1 cellular context compared by ENCODE assay signal in genomic region chr6:27809939-27810767, GRCh38.
A peak's percentile ranks its signal among the peaks of the same experiment; 100 is the strongest.
TF ChIP-seq lines count a peak whose summit lies in the region.

No MANE protein-coding gene starts in this region.

TF ChIP-seq in HepG2, 621 proteins besides CTCF, POLR2A, EP300 and RAD21 (continued from another document and continues in another):
- peak in 1 of 2 experiments; percentile 82; a peak in 2 of 4 replicates for TF ChIP-seq REST (IDR thresholded peaks at IDR 0.05; ENCODE audit: borderline replicate concordance in 1 of 2, low read depth in 1 of 2, low read length in 2 of 2)
- TF ChIP-seq HNF1A (IDR thresholded peaks at IDR 0.05; ENCODE audit: low read depth) = no peak
- TF ChIP-seq HNF1A (CRISPR knock-in tag; IDR thresholded peaks at IDR 0.05; ENCODE audit: borderline replicate concordance) = no peak; the same call in 1 of the 2 replicates
- peak; percentile 85 for TF ChIP-seq ZNF607 (CRISPR knock-in tag; IDR thresholded peaks at IDR 0.05; ENCODE audit: borderline replicate concordance)
- no peak for TF ChIP-seq HNRNPUL1 (IDR thresholded peaks at IDR 0.05; ENCODE audit: low read depth, low read length)
- peak; percentile 43; the same call in 1 of the 2 replicates for TF ChIP-seq RBAK (CRISPR knock-in tag; IDR thresholded peaks at IDR 0.05)
- peak; percentile 82 for TF ChIP-seq FOXJ3 (CRISPR knock-in tag; IDR thresholded peaks at IDR 0.05; ENCODE audit: borderline replicate concordance)
- TF ChIP-seq ZNF160 (CRISPR knock-in tag; IDR thresholded peaks at IDR 0.05) = peak; percentile 68; the same call in 1 of the 2 replicates
- TF ChIP-seq, protein P1, sequence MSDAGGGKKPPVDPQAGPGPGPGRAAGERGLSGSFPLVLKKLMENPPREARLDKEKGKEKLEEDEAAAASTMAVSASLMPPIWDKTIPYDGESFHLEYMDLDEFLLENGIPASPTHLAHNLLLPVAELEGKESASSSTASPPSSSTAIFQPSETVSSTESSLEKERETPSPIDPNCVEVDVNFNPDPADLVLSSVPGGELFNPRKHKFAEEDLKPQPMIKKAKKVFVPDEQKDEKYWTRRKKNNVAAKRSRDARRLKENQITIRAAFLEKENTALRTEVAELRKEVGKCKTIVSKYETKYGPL (CRISPR knock-in tag; IDR thresholded peaks at IDR 0.05) = peak; percentile 53
- TF ChIP-seq ZNF816 (CRISPR knock-in tag; IDR thresholded peaks at IDR 0.05; ENCODE audit: borderline replicate concordance) = peak; percentile 96
- peak; percentile 77 for TF ChIP-seq ZC3H13 (CRISPR knock-in tag; IDR thresholded peaks at IDR 0.05)
- peak; percentile 80 for TF ChIP-seq HBP1 (CRISPR knock-in tag; IDR thresholded peaks at IDR 0.05; ENCODE audit: low read depth)
- peak; percentile 81 for TF ChIP-seq SNAPC2 (CRISPR knock-in tag; IDR thresholded peaks at IDR 0.05)
- TF ChIP-seq AGO2 (optimal IDR thresholded peaks at IDR 0.05; ENCODE audit: low read depth, low read length) = peak; percentile 100
- TF ChIP-seq ZNF280D (CRISPR knock-in tag; IDR thresholded peaks at IDR 0.05) = no peak; the same call in 1 of the 2 replicates
- TF ChIP-seq DNMT1 (CRISPR knock-in tag; IDR thresholded peaks at IDR 0.05) = peak; percentile 44; the same call in 1 of the 2 replicates
- TF ChIP-seq, protein P2, sequence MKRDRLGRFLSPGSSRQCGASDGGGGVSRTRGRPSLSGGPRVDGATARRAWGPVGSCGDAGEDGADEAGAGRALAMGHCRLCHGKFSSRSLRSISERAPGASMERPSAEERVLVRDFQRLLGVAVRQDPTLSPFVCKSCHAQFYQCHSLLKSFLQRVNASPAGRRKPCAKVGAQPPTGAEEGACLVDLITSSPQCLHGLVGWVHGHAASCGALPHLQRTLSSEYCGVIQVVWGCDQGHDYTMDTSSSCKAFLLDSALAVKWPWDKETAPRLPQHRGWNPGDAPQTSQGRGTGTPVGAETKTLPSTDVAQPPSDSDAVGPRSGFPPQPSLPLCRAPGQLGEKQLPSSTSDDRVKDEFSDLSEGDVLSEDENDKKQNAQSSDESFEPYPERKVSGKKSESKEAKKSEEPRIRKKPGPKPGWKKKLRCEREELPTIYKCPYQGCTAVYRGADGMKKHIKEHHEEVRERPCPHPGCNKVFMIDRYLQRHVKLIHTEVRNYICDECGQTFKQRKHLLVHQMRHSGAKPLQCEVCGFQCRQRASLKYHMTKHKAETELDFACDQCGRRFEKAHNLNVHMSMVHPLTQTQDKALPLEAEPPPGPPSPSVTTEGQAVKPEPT (CRISPR knock-in tag; IDR thresholded peaks at IDR 0.05; ENCODE audit: low read depth) = peak; percentile 90
- TF ChIP-seq, protein P3, sequence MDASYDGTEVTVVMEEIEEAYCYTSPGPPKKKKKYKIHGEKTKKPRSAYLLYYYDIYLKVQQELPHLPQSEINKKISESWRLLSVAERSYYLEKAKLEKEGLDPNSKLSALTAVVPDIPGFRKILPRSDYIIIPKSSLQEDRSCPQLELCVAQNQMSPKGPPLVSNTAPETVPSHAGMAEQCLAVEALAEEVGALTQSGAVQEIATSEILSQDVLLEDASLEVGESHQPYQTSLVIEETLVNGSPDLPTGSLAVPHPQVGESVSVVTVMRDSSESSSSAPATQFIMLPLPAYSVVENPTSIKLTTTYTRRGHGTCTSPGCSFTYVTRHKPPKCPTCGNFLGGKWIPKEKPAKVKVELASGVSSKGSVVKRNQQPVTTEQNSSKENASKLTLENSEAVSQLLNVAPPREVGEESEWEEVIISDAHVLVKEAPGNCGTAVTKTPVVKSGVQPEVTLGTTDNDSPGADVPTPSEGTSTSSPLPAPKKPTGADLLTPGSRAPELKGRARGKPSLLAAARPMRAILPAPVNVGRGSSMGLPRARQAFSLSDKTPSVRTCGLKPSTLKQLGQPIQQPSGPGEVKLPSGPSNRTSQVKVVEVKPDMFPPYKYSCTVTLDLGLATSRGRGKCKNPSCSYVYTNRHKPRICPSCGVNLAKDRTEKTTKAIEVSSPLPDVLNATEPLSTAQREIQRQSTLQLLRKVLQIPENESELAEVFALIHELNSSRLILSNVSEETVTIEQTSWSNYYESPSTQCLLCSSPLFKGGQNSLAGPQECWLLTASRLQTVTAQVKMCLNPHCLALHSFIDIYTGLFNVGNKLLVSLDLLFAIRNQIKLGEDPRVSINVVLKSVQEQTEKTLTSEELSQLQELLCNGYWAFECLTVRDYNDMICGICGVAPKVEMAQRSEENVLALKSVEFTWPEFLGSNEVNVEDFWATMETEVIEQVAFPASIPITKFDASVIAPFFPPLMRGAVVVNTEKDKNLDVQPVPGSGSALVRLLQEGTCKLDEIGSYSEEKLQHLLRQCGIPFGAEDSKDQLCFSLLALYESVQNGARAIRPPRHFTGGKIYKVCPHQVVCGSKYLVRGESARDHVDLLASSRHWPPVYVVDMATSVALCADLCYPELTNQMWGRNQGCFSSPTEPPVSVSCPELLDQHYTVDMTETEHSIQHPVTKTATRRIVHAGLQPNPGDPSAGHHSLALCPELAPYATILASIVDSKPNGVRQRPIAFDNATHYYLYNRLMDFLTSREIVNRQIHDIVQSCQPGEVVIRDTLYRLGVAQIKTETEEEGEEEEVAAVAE (CRISPR knock-in tag; IDR thresholded peaks at IDR 0.05; ENCODE audit: borderline replicate concordance) = peak; percentile 72
- TF ChIP-seq MIXL1 (CRISPR knock-in tag; IDR thresholded peaks at IDR 0.05) = peak; percentile 51; the same call in 1 of the 2 replicates
- TF ChIP-seq ZNF10 (CRISPR knock-in tag; IDR thresholded peaks at IDR 0.05; ENCODE audit: borderline replicate concordance, low read depth) = no peak
- peak; percentile 67; the same call in 1 of the 2 replicates for TF ChIP-seq RFX5 (IDR thresholded peaks at IDR 0.05; ENCODE audit: low read depth, low read length)
- peak; percentile 85 for TF ChIP-seq PITX1 (CRISPR knock-in tag; IDR thresholded peaks at IDR 0.05)
- TF ChIP-seq GLI4 (CRISPR knock-in tag; IDR thresholded peaks at IDR 0.05; ENCODE audit: borderline replicate concordance) = peak; percentile 98
- TF ChIP-seq ZNF709 (CRISPR knock-in tag; IDR thresholded peaks at IDR 0.05) = peak; percentile 96
- no peak for TF ChIP-seq PHF5A (CRISPR knock-in tag; IDR thresholded peaks at IDR 0.05; ENCODE audit: low read depth, unreplicated experiment)
- TF ChIP-seq DMAP1 (CRISPR knock-in tag; IDR thresholded peaks at IDR 0.05) = peak; percentile 57; the same call in 1 of the 2 replicates
- TF ChIP-seq, protein P4, sequence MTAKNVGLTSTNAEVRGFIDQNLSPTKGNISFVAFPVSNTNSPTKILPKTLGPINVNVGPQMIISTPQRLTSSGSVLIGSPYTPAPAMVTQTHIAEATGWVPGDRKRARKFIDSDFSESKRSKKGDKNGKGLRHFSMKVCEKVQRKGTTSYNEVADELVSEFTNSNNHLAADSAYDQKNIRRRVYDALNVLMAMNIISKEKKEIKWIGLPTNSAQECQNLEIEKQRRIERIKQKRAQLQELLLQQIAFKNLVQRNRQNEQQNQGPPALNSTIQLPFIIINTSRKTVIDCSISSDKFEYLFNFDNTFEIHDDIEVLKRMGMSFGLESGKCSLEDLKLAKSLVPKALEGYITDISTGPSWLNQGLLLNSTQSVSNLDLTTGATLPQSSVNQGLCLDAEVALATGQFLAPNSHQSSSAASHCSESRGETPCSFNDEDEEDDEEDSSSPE (CRISPR knock-in tag; IDR thresholded peaks at IDR 0.05) = no peak; the same call in 1 of the 2 replicates
- TF ChIP-seq MEIS2 (CRISPR knock-in tag; IDR thresholded peaks at IDR 0.05) = peak; percentile 85; the same call in 1 of the 2 replicates
- TF ChIP-seq ZNF33A (CRISPR knock-in tag; IDR thresholded peaks at IDR 0.05; ENCODE audit: borderline replicate concordance) = no peak
- TF ChIP-seq KMT2B (CRISPR knock-in tag; IDR thresholded peaks at IDR 0.05) = peak; percentile 72; the same call in 1 of the 2 replicates
- 0 out of 2 replicates have a peak, but pooled peaks have one; percentile 81 for TF ChIP-seq ZBTB8A (CRISPR knock-in tag; IDR thresholded peaks at IDR 0.05; ENCODE audit: borderline replicate concordance, low read depth)
- TF ChIP-seq CREBL2 (CRISPR knock-in tag; IDR thresholded peaks at IDR 0.05; ENCODE audit: borderline replicate concordance) = peak; percentile 86; the same call in 1 of the 2 replicates
- TF ChIP-seq ZMYM2 (CRISPR knock-in tag; IDR thresholded peaks at IDR 0.05) = no peak
- TF ChIP-seq NFE2L2 (IDR thresholded peaks at IDR 0.05; ENCODE audit: low read length) = no peak
- TF ChIP-seq TOPORS (CRISPR knock-in tag; IDR thresholded peaks at IDR 0.05) = peak; percentile 68
